In genomic region chr15:49877117-49877860, GRCh38 we compare ENCODE assay signal across 10 cellular contexts.
DNase-seq lines count a peak whose midpoint lies in the region; ATAC-seq and TF ChIP-seq lines count a peak whose summit lies in the region.
"Had no signal": no experiment of that assay in that cellular context is flagged by ENCODE, and none has a peak within 500 bp of the region (broad histone marks: within the 10 kb centered on the region; RNA-seq: fewer than 3 reads in every experiment).

No MANE protein-coding gene starts in this region.

- H3K4me1 Mint-ChIP-seq in stimulated activated effector memory CD8-positive, alpha-beta T cell treated with anti-CD3 and anti-CD28 coated beads, Interleukin-12 subunit alpha, Interleukin-12 subunit beta, amount 100 ng/mL, for 72 hours, result no peaks in the 10 kb centered on the region

- ATAC-seq in stimulated activated effector memory CD8-positive, alpha-beta T cell treated with anti-CD3 and anti-CD28 coated beads, Interleukin-12 subunit alpha, Interleukin-12 subunit beta, amount 100 ng/mL, for 72 hours, result no peak
- ATAC-seq in GM19328 (IDR thresholded peaks at IDR 0.05; ENCODE audit: unreplicated experiment), result no peak
- no peak for ATAC-seq in HG03439 (IDR thresholded peaks at IDR 0.05; ENCODE audit: unreplicated experiment)
- no peak for ATAC-seq in HG03196 (IDR thresholded peaks at IDR 0.05; ENCODE audit: unreplicated experiment)

- H3K4me3 Mint-ChIP-seq in stimulated activated effector memory CD8-positive, alpha-beta T cell treated with anti-CD3 and anti-CD28 coated beads, Interleukin-12 subunit alpha, Interleukin-12 subunit beta, amount 100 ng/mL, for 72 hours, result no peak overlapping the region

- peaks cover 19% of the 10 kb centered on the region for H3K36me3 Mint-ChIP-seq in stimulated activated effector memory CD8-positive, alpha-beta T cell treated with anti-CD3 and anti-CD28 coated beads, Interleukin-12 subunit alpha, Interleukin-12 subunit beta, amount 100 ng/mL, for 72 hours

- H3K4me3 ChIP-seq in choroid plexus epithelial cell (ENCODE audit: low read depth, low read length), result no peak overlapping the region

- no peaks in the 10 kb centered on the region for H3K9me3 Mint-ChIP-seq in stimulated activated effector memory CD8-positive, alpha-beta T cell treated with anti-CD3 and anti-CD28 coated beads, Interleukin-12 subunit alpha, Interleukin-12 subunit beta, amount 100 ng/mL, for 72 hours

- DNase-seq in GM03348 (ENCODE audit: low spot score) (peak; percentile 39), choroid plexus epithelial cell (ENCODE audit: low read depth) (peak; percentile 71), iris pigment epithelial cell (ENCODE audit: low read depth) (peak; percentile 93), OCI-M2 (lab: John Stamatoyannopoulos, UW; ENCODE audit: unreplicated experiment) (no peak)
- no peak for DNase-seq in stimulated activated effector memory CD8-positive, alpha-beta T cell treated with anti-CD3 and anti-CD28 coated beads, Interleukin-12 subunit alpha, Interleukin-12 subunit beta, amount 100 ng/mL, for 72 hours (ENCODE audit: low spot score in 2 of 2)
- DNase-seq: NCI-H1105; stimulated activated CD4-positive, alpha-beta T cell treated with anti-CD3 and anti-CD28 coated beads, Interleukin-2, amount 100 ng/mL, for 48 hours had no signal

- no peak for TF ChIP-seq CTCF in choroid plexus epithelial cell (conservative IDR thresholded peaks at IDR 0.05; ENCODE audit: low read depth, low read length)

- H3K27ac Mint-ChIP-seq in stimulated activated effector memory CD8-positive, alpha-beta T cell treated with anti-CD3 and anti-CD28 coated beads, Interleukin-12 subunit alpha, Interleukin-12 subunit beta, amount 100 ng/mL, for 72 hours, result peak overlapping the region; percentile 48

Comparison
In these comparisons a context has a peak if more than half of its experiments do, and no peak if none do; other contexts are left out.
1. DNase-seq: peak in GM03348 (single experiment), choroid plexus epithelial cell (single experiment) and iris pigment epithelial cell (single experiment); none in stimulated activated effector memory CD8-positive, alpha-beta T cell treated with anti-CD3 and anti-CD28 coated beads, Interleukin-12 subunit alpha, Interleukin-12 subunit beta, amount 100 ng/mL, for 72 hours (0 of 2) and OCI-M2 (single experiment).